In genomic region chr4:109495514-109495913, GRCh38 we compare ENCODE assay signal across 15 cellular contexts.
DNase-seq lines count a peak whose midpoint lies in the region; ATAC-seq, FAIRE-seq and TF ChIP-seq lines count a peak whose summit lies in the region.
"Had no signal": no experiment of that assay in that cellular context is flagged by ENCODE, and none has a peak within 500 bp of the region (broad histone marks: within the 10 kb centered on the region; RNA-seq: fewer than 3 reads in every experiment).

No MANE protein-coding gene starts in this region.

- no peak for TF ChIP-seq CTCF in BE2C (IDR thresholded peaks at IDR 0.05; ENCODE audit: low read depth, low read length)
- TF ChIP-seq CTCF in bronchial epithelial cell (IDR thresholded peaks at IDR 0.05; ENCODE audit: insufficient read depth, low read length, severe bottlenecking), result no peak
- TF ChIP-seq CTCF in D721Med (IDR thresholded peaks at IDR 0.05; ENCODE audit: insufficient read depth, missing control alignments), result no peak
- TF ChIP-seq CTCF in coronary artery (IDR thresholded peaks at IDR 0.05), result no peak

- H3K36me3 ChIP-seq in BE2C (peaks cover 24% of the 10 kb centered on the region), bronchial epithelial cell (ENCODE audit: control insufficient read depth, insufficient read depth, low read length) (peaks cover 5% of the 10 kb centered on the region)

- H3K27ac ChIP-seq in coronary artery, result no peak overlapping the region
- H3K27ac ChIP-seq: HL-60 had no signal

- peak; percentile 6 for DNase-seq in BE2C
- peak in 59 of 76 experiments; percentile 1 to 74 (median 22) for DNase-seq in HUDEP-2 (lab: John Stamatoyannopoulos, UW; ENCODE audit: unreplicated experiment in 76 of 76)
- no peak for DNase-seq in bronchial epithelial cell (ENCODE audit: low read depth)
- DNase-seq in urothelium cell line (ENCODE audit: low spot score), result no peak
- DNase-seq in D721Med (ENCODE audit: insufficient read length, low spot score), result no peak
- no peak for DNase-seq in coronary artery (ENCODE audit: low spot score)
- DNase-seq: Caco-2; CD8-positive, alpha-beta memory T cell; DMS53; GF-D8; HCEC 1CT; HFFc6; IMR-90 had no signal

- H3K9me3 ChIP-seq in BE2C, result no peaks in the 10 kb centered on the region
- H3K9me3 ChIP-seq: Caco-2 had no signal

- FAIRE-seq in bronchial epithelial cell (lab: Jason Lieb, UNC) (peak; percentile 60), urothelium cell line (lab: Jason Lieb, UNC) (peak; percentile 23), D721Med (lab: Jason Lieb, UNC) (no peak)

- H3K4me3 ChIP-seq in BE2C (ENCODE audit: low read depth, low read length) (no peak overlapping the region), bronchial epithelial cell (ENCODE audit: low read depth, low read length) (no peak overlapping the region), coronary artery (no peak overlapping the region)

- ATAC-seq in GM19455 (IDR thresholded peaks at IDR 0.05; ENCODE audit: unreplicated experiment), result no peak

- no peaks in the 10 kb centered on the region; the same call in 1 of the 2 replicates for H3K4me1 ChIP-seq in BE2C
- H3K4me1 ChIP-seq: Caco-2 had no signal

- H3K27me3 ChIP-seq in BE2C (no peaks in the 10 kb centered on the region), bronchial epithelial cell (ENCODE audit: control insufficient read depth, insufficient read depth, low read length) (no peaks in the 10 kb centered on the region)

Comparison
In these comparisons a context has a peak if more than half of its experiments do, and no peak if none do; other contexts are left out.
1. DNase-seq: peak in BE2C (single experiment) and HUDEP-2 (59 of 76); none in bronchial epithelial cell (single experiment), urothelium cell line (single experiment), D721Med (single experiment) and coronary artery (single experiment).